Comparison of ENCODE assay signal across 22 cellular contexts in the genomic region with DNA sequence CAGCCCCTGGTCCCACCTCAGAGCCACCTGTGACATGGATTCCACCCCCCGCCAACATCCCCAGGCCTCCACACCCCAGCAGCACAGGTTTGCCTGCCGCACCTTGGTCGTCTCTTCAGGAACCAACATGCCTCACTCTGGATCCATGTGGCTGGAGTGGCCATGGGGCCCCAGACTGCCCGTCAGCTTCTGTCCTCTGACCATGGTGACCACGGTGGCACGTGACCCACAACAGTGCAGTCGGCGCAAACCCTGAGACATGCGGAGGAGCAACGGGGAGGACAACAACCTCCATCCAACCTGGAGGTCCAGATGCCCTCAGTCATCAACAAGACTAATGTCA.
"Had no signal": no experiment of that assay in that cellular context is flagged by ENCODE, and none has a peak within 500 bp of the region (broad histone marks: within the 10 kb centered on the region; RNA-seq: fewer than 3 reads in every experiment).

No MANE protein-coding gene starts in this region.

- DNase-seq: activated CD4-positive, alpha-beta T cell treated with anti-CD3 and anti-CD28 coated beads for 1 hour; activated naive CD4-positive, alpha-beta T cell treated with anti-CD3 and anti-CD28 coated beads for 36 hours; activated T-cell treated with anti-CD3 and anti-CD28 coated beads, Interleukin-2, amount 50 U/mL, for 1 hour; body of pancreas; caudate nucleus; erythroblast; foreskin melanocyte; glutamatergic neuron; hippocampal formation; left colon; mammary epithelial cell; stimulated activated CD4-positive, alpha-beta T cell treated with anti-CD3 and anti-CD28 coated beads, Interleukin-4, amount 100 ng/mL, for 24 hours; T-helper 1 cell had no signal

- H3K4me3 ChIP-seq: body of pancreas, neural progenitor cell, right lobe of liver, smooth muscle cell, thoracic aorta had no signal

- FAIRE-seq: colon, endometrium, islet of Langerhans had no signal

- H3K4me1 ChIP-seq: body of pancreas, right lobe of liver had no signal

- ATAC-seq: activated T-helper 17 cell treated with anti-CD3 and anti-CD28 coated beads, Interleukin-2, amount 50 U/mL, for 72 hours; left colon; stimulated activated effector memory CD8-positive, alpha-beta T cell treated with anti-CD3 and anti-CD28 coated beads, Interleukin-12 subunit alpha, Interleukin-12 subunit beta, amount 100 ng/mL, for 72 hours had no signal

- H3K9me3 ChIP-seq: body of pancreas, right lobe of liver, thoracic aorta had no signal

- H3K27me3 ChIP-seq: body of pancreas, neural progenitor cell, right lobe of liver had no signal

- H3K27ac ChIP-seq: neural progenitor cell, right lobe of liver had no signal

- H3K36me3 ChIP-seq: neural progenitor cell, right lobe of liver, thoracic aorta had no signal
